In genomic region chr9:115883467-115884329, GRCh38 we compare ENCODE assay signal across 8 cellular contexts.
DNase-seq lines count a peak whose midpoint lies in the region; ATAC-seq and TF ChIP-seq lines count a peak whose summit lies in the region.

No MANE protein-coding gene starts in this region.

- H3K27me3 ChIP-seq in Karpas-422 (ENCODE audit: low read length) = no peaks in the 10 kb centered on the region

- no peaks in the 10 kb centered on the region for H3K9me3 ChIP-seq in Karpas-422 (ENCODE audit: low read length)

- no peak overlapping the region for H3K4me3 Mint-ChIP-seq in activated T-helper 17 cell treated with anti-CD3 and anti-CD28 coated beads, Interleukin-2, amount 50 U/mL, for 72 hours
- H3K4me3 Mint-ChIP-seq in naive thymus-derived CD8-positive, alpha-beta T cell = no peak overlapping the region
- no peak overlapping the region for H3K4me3 Mint-ChIP-seq in activated CD8-positive, alpha-beta T cell treated with anti-CD3 and anti-CD28 coated beads, Interleukin-2, amount 10 ng/mL, durations not matched to agents 7 days and 5 days

- DNase-seq in DMS53 (lab: John Stamatoyannopoulos, UW) (peak; percentile 77), Karpas-422 (peak; percentile 63), iris pigment epithelial cell (ENCODE audit: low read depth) (peak; percentile 63)
- no peak for DNase-seq in naive thymus-derived CD8-positive, alpha-beta T cell
- no peak for DNase-seq in activated CD8-positive, alpha-beta T cell treated with anti-CD3 and anti-CD28 coated beads, Interleukin-2, amount 10 ng/mL, durations not matched to agents 7 days and 5 days

- no peak overlapping the region for H2AFZ ChIP-seq in Karpas-422 (ENCODE audit: low read length)

- H3K4me2 ChIP-seq in Karpas-422 (ENCODE audit: low read depth, low read length, poor library complexity, severe bottlenecking) = no peak overlapping the region

- POLR2A ChIA-PET in naive thymus-derived CD8-positive, alpha-beta T cell (lab: Charles Lee) = no interaction called here
- POLR2A ChIA-PET in activated CD8-positive, alpha-beta T cell treated with anti-CD3 and anti-CD28 coated beads, Interleukin-2, amount 10 ng/mL, durations not matched to agents 7 days and 5 days (lab: Charles Lee) = no interaction called here

- no peak overlapping the region for H3K27ac Mint-ChIP-seq in activated T-helper 17 cell treated with anti-CD3 and anti-CD28 coated beads, Interleukin-2, amount 50 U/mL, for 72 hours
- H3K27ac Mint-ChIP-seq in naive thymus-derived CD8-positive, alpha-beta T cell = no peak overlapping the region
- H3K27ac Mint-ChIP-seq in activated CD8-positive, alpha-beta T cell treated with anti-CD3 and anti-CD28 coated beads, Interleukin-2, amount 10 ng/mL, durations not matched to agents 7 days and 5 days = no peak overlapping the region

- H3K4me3 ChIP-seq in Karpas-422 (ENCODE audit: low read length) (no peak overlapping the region), WI38 (ENCODE audit: low read depth, low read length) (no peak overlapping the region)

- peaks cover 1% of the 10 kb centered on the region for H3K27me3 Mint-ChIP-seq in activated T-helper 17 cell treated with anti-CD3 and anti-CD28 coated beads, Interleukin-2, amount 50 U/mL, for 72 hours
- H3K27me3 Mint-ChIP-seq in naive thymus-derived CD8-positive, alpha-beta T cell = peaks cover 0 to 10% (median 1%) of the 10 kb centered on the region in 5 donors
- no peaks in the 10 kb centered on the region for H3K27me3 Mint-ChIP-seq in activated CD8-positive, alpha-beta T cell treated with anti-CD3 and anti-CD28 coated beads, Interleukin-2, amount 10 ng/mL, durations not matched to agents 7 days and 5 days (ENCODE audit: low read depth)

- H3K4me1 Mint-ChIP-seq in activated T-helper 17 cell treated with anti-CD3 and anti-CD28 coated beads, Interleukin-2, amount 50 U/mL, for 72 hours = no peaks in the 10 kb centered on the region
- no peaks in the 10 kb centered on the region for H3K4me1 Mint-ChIP-seq in naive thymus-derived CD8-positive, alpha-beta T cell
- no peaks in the 10 kb centered on the region for H3K4me1 Mint-ChIP-seq in activated CD8-positive, alpha-beta T cell treated with anti-CD3 and anti-CD28 coated beads, Interleukin-2, amount 10 ng/mL, durations not matched to agents 7 days and 5 days (ENCODE audit: low read depth)

- no peak for ATAC-seq in HG02884 (IDR thresholded peaks at IDR 0.05; ENCODE audit: unreplicated experiment)
- ATAC-seq in activated T-helper 17 cell treated with anti-CD3 and anti-CD28 coated beads, Interleukin-2, amount 50 U/mL, for 72 hours (replicated peaks) = no peak
- ATAC-seq in naive thymus-derived CD8-positive, alpha-beta T cell = no peak
- ATAC-seq in activated CD8-positive, alpha-beta T cell treated with anti-CD3 and anti-CD28 coated beads, Interleukin-2, amount 10 ng/mL, durations not matched to agents 7 days and 5 days = no peak

- no peak overlapping the region for H3K9ac ChIP-seq in Karpas-422 (ENCODE audit: low read length)

- H3K9me2 ChIP-seq in Karpas-422 (replicated peaks; ENCODE audit: insufficient read depth, low read length) = no peaks in the 10 kb centered on the region

- peaks cover 5% of the 10 kb centered on the region for H3K9me3 Mint-ChIP-seq in activated T-helper 17 cell treated with anti-CD3 and anti-CD28 coated beads, Interleukin-2, amount 50 U/mL, for 72 hours
- H3K9me3 Mint-ChIP-seq in naive thymus-derived CD8-positive, alpha-beta T cell = peaks cover 0 to 2% (median 0%) of the 10 kb centered on the region in 9 donors
- no peaks in the 10 kb centered on the region for H3K9me3 Mint-ChIP-seq in activated CD8-positive, alpha-beta T cell treated with anti-CD3 and anti-CD28 coated beads, Interleukin-2, amount 10 ng/mL, durations not matched to agents 7 days and 5 days (ENCODE audit: insufficient read depth)

- no peaks in the 10 kb centered on the region for H3K36me3 ChIP-seq in Karpas-422 (ENCODE audit: insufficient read depth, low read length)

- H3K4me1 ChIP-seq in Karpas-422 (ENCODE audit: low read length) = no peaks in the 10 kb centered on the region

- no peaks in the 10 kb centered on the region for H3K79me2 ChIP-seq in Karpas-422 (ENCODE audit: low read length)

- no peaks in the 10 kb centered on the region for H4K20me1 ChIP-seq in Karpas-422 (ENCODE audit: insufficient read depth, low read depth, low read length)

- CTCF ChIA-PET in activated CD8-positive, alpha-beta T cell treated with anti-CD3 and anti-CD28 coated beads, Interleukin-2, amount 10 ng/mL, durations not matched to agents 7 days and 5 days (lab: Charles Lee) = no interaction called here

- TF ChIP-seq CTCF in WI38 (IDR thresholded peaks at IDR 0.05; ENCODE audit: low read depth, low read length) = peak; percentile 55

- H3K27ac ChIP-seq in Karpas-422 (ENCODE audit: low read length) = no peak overlapping the region

- no peaks in the 10 kb centered on the region for H3K36me3 Mint-ChIP-seq in activated T-helper 17 cell treated with anti-CD3 and anti-CD28 coated beads, Interleukin-2, amount 50 U/mL, for 72 hours (ENCODE audit: low read depth)
- H3K36me3 Mint-ChIP-seq in naive thymus-derived CD8-positive, alpha-beta T cell = no peaks in the 10 kb centered on the region
- H3K36me3 Mint-ChIP-seq in activated CD8-positive, alpha-beta T cell treated with anti-CD3 and anti-CD28 coated beads, Interleukin-2, amount 10 ng/mL, durations not matched to agents 7 days and 5 days (ENCODE audit: low read depth) = no peaks in the 10 kb centered on the region

Comparison
In these comparisons a context has a peak if more than half of its experiments do, and no peak if none do; other contexts are left out.
1. DNase-seq: peak in DMS53 (single experiment), Karpas-422 (single experiment) and iris pigment epithelial cell (single experiment); none in naive thymus-derived CD8-positive, alpha-beta T cell (0 of 10) and activated CD8-positive, alpha-beta T cell treated with anti-CD3 and anti-CD28 coated beads, Interleukin-2, amount 10 ng/mL, durations not matched to agents 7 days and 5 days (single experiment).